ENCODE assay signal across 11 cellular contexts in genomic region chr3:106184540-106185457, GRCh38.
DNase-seq lines count a peak whose midpoint lies in the region; ATAC-seq and TF ChIP-seq lines count a peak whose summit lies in the region.
"Had no signal": no experiment of that assay in that cellular context is flagged by ENCODE, and none has a peak within 500 bp of the region (broad histone marks: within the 10 kb centered on the region; RNA-seq: fewer than 3 reads in every experiment).

No MANE protein-coding gene starts in this region.

- intact Hi-C loops in activated T-helper 1 cell treated with anti-CD3 and anti-CD28 coated beads, Interleukin-12 subunit alpha, Interleukin-12 subunit beta, Interleukin-2, Interleukin-4 antibody, amounts not matched to agents 30 ng/mL and 10 ng/mL and 1 ng/mL, durations not matched to agents 14 hours and 24 hours and 36 hours (cut with micrococcal nuclease), result loop anchor here (1.0 to 10.0 kb wide), 5 partner anchors 7 to 880 kb away; no protein-coding TSS in a partner anchor
- intact Hi-C loops in heart right ventricle (cut with DNase I), result no loop called here

- TF ChIP-seq CTCF in GM13977 (IDR thresholded peaks at IDR 0.05; ENCODE audit: extremely low read depth, insufficient read depth, missing control alignments) (no peak), heart right ventricle (IDR thresholded peaks at IDR 0.05) (no peak)

- H3K4me3 Mint-ChIP-seq in activated T-helper 1 cell treated with anti-CD3 and anti-CD28 coated beads, Interleukin-12 subunit alpha, Interleukin-12 subunit beta, Interleukin-2, Interleukin-4 antibody, amounts not matched to agents 30 ng/mL and 10 ng/mL and 1 ng/mL, durations not matched to agents 14 hours and 24 hours and 36 hours, result peak overlapping the region; percentile 39
- H3K4me3 Mint-ChIP-seq: dendritic cell treated with granulocyte-macrophage colony-stimulating factor and Interleukin-4, amounts not matched to agents 40 ng/mL and 50 ng/mL, for 4 days had no signal

- peaks cover 25% of the 10 kb centered on the region for H3K9me3 Mint-ChIP-seq in activated T-helper 1 cell treated with anti-CD3 and anti-CD28 coated beads, Interleukin-12 subunit alpha, Interleukin-12 subunit beta, Interleukin-2, Interleukin-4 antibody, amounts not matched to agents 30 ng/mL and 10 ng/mL and 1 ng/mL, durations not matched to agents 14 hours and 24 hours and 36 hours
- H3K9me3 Mint-ChIP-seq: dendritic cell treated with granulocyte-macrophage colony-stimulating factor and Interleukin-4, amounts not matched to agents 40 ng/mL and 50 ng/mL, for 4 days had no signal

- H3K9me3 ChIP-seq in heart right ventricle, result no peaks in the 10 kb centered on the region

- 94 to 96% methylated on average over 4 of the region's 4 CpGs for WGBS in heart right ventricle, 2 donors

- DNase-seq in GM13977 (ENCODE audit: low spot score), result peak; percentile 13
- no peak for DNase-seq in activated T-helper 1 cell treated with anti-CD3 and anti-CD28 coated beads, Interleukin-12 subunit alpha, Interleukin-12 subunit beta, Interleukin-2, Interleukin-4 antibody, amounts not matched to agents 30 ng/mL and 10 ng/mL and 1 ng/mL, durations not matched to agents 14 hours and 24 hours and 36 hours (ENCODE audit: low spot score)
- no peak for DNase-seq in KG1 (lab: John Stamatoyannopoulos, UW)
- no peak for DNase-seq in NCI-H2171 treated with DMSO at 0.1 percent for 48 hours (lab: John Stamatoyannopoulos, UW)
- DNase-seq in heart right ventricle, result no peak
- DNase-seq in erythroblast (lab: John Stamatoyannopoulos, UW), result no peak
- DNase-seq: activated CD4-positive, alpha-beta T cell treated with anti-CD3 and anti-CD28 coated beads, Interleukin-2, amount 50 U/mL, for 1 hour; NK-92 treated with Interleukin-12 subunit alpha and Interleukin-12 subunit beta, amount 100 ng/mL, for 24 hours had no signal

- H3K27ac ChIP-seq in heart right ventricle, result peak overlapping the region in 1 of 10 donors; percentile 17

- H3K27me3 Mint-ChIP-seq in activated T-helper 1 cell treated with anti-CD3 and anti-CD28 coated beads, Interleukin-12 subunit alpha, Interleukin-12 subunit beta, Interleukin-2, Interleukin-4 antibody, amounts not matched to agents 30 ng/mL and 10 ng/mL and 1 ng/mL, durations not matched to agents 14 hours and 24 hours and 36 hours (ENCODE audit: insufficient read depth), result no peaks in the 10 kb centered on the region
- H3K27me3 Mint-ChIP-seq: dendritic cell treated with granulocyte-macrophage colony-stimulating factor and Interleukin-4, amounts not matched to agents 40 ng/mL and 50 ng/mL, for 4 days had no signal

- in situ Hi-C loops in GM13977 (cut with MboI; ENCODE audit: low pct_unique_long_range_greater_than_20kb, low sequenced_read_pairs, unreplicated experiment), result no loop called here

- peaks cover 0 to 8% (median 0%) of the 10 kb centered on the region in 9 donors for H3K4me1 ChIP-seq in heart right ventricle

- no peak for TF ChIP-seq POLR2A in erythroblast (IDR thresholded peaks at IDR 0.05; ENCODE audit: low read length)

- peak overlapping the region; percentile 84 for H3K27ac Mint-ChIP-seq in activated T-helper 1 cell treated with anti-CD3 and anti-CD28 coated beads, Interleukin-12 subunit alpha, Interleukin-12 subunit beta, Interleukin-2, Interleukin-4 antibody, amounts not matched to agents 30 ng/mL and 10 ng/mL and 1 ng/mL, durations not matched to agents 14 hours and 24 hours and 36 hours
- H3K27ac Mint-ChIP-seq: dendritic cell treated with granulocyte-macrophage colony-stimulating factor and Interleukin-4, amounts not matched to agents 40 ng/mL and 50 ng/mL, for 4 days had no signal

- H3K36me3 Mint-ChIP-seq in activated T-helper 1 cell treated with anti-CD3 and anti-CD28 coated beads, Interleukin-12 subunit alpha, Interleukin-12 subunit beta, Interleukin-2, Interleukin-4 antibody, amounts not matched to agents 30 ng/mL and 10 ng/mL and 1 ng/mL, durations not matched to agents 14 hours and 24 hours and 36 hours (ENCODE audit: low read depth), result peaks cover 18% of the 10 kb centered on the region

- H3K36me3 ChIP-seq in heart right ventricle, result no peaks in the 10 kb centered on the region

- ATAC-seq in GM19467 (IDR thresholded peaks at IDR 0.05; ENCODE audit: unreplicated experiment), result peak; percentile 91
- peak; percentile 89 for ATAC-seq in HG03064 (IDR thresholded peaks at IDR 0.05; ENCODE audit: low read depth, unreplicated experiment)
- no peak for ATAC-seq in heart right ventricle

- peaks cover 49% of the 10 kb centered on the region for H3K4me1 Mint-ChIP-seq in activated T-helper 1 cell treated with anti-CD3 and anti-CD28 coated beads, Interleukin-12 subunit alpha, Interleukin-12 subunit beta, Interleukin-2, Interleukin-4 antibody, amounts not matched to agents 30 ng/mL and 10 ng/mL and 1 ng/mL, durations not matched to agents 14 hours and 24 hours and 36 hours (ENCODE audit: low read depth)

- H3K4me3 ChIP-seq in heart right ventricle, result no peak overlapping the region

- no peaks in the 10 kb centered on the region for H3K27me3 ChIP-seq in heart right ventricle

Comparison
In these comparisons a context has a peak if more than half of its experiments do, and no peak if none do; other contexts are left out.
1. ATAC-seq: peak in GM19467 (single experiment) and HG03064 (single experiment); none in heart right ventricle (0 of 8).